ENCODE assay signal across 1 cellular context in the genomic region with DNA sequence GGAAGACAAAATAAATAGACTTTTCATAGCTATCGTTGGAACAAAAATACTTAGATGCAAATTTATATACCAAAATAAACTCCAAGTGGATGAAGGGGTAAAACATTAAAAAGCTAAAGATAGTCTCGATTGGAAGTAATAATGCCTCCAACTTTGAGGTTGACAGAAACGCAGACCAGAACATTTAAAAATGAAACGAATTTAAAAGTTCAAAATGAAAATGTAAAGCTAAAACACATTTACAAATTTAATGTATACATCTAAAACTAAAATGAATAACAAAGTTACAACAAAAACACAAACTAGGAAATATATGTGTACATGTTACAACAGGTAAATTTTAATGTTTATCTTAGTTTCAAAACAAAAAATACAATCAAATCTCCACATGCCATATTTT.
TF ChIP-seq lines count a peak whose summit lies in the region.

No MANE protein-coding gene starts in this region.

TF ChIP-seq in GM23338, 12 proteins besides CTCF, POLR2A, EP300 and RAD21 (continued from another document):
- TF ChIP-seq, protein P1, sequence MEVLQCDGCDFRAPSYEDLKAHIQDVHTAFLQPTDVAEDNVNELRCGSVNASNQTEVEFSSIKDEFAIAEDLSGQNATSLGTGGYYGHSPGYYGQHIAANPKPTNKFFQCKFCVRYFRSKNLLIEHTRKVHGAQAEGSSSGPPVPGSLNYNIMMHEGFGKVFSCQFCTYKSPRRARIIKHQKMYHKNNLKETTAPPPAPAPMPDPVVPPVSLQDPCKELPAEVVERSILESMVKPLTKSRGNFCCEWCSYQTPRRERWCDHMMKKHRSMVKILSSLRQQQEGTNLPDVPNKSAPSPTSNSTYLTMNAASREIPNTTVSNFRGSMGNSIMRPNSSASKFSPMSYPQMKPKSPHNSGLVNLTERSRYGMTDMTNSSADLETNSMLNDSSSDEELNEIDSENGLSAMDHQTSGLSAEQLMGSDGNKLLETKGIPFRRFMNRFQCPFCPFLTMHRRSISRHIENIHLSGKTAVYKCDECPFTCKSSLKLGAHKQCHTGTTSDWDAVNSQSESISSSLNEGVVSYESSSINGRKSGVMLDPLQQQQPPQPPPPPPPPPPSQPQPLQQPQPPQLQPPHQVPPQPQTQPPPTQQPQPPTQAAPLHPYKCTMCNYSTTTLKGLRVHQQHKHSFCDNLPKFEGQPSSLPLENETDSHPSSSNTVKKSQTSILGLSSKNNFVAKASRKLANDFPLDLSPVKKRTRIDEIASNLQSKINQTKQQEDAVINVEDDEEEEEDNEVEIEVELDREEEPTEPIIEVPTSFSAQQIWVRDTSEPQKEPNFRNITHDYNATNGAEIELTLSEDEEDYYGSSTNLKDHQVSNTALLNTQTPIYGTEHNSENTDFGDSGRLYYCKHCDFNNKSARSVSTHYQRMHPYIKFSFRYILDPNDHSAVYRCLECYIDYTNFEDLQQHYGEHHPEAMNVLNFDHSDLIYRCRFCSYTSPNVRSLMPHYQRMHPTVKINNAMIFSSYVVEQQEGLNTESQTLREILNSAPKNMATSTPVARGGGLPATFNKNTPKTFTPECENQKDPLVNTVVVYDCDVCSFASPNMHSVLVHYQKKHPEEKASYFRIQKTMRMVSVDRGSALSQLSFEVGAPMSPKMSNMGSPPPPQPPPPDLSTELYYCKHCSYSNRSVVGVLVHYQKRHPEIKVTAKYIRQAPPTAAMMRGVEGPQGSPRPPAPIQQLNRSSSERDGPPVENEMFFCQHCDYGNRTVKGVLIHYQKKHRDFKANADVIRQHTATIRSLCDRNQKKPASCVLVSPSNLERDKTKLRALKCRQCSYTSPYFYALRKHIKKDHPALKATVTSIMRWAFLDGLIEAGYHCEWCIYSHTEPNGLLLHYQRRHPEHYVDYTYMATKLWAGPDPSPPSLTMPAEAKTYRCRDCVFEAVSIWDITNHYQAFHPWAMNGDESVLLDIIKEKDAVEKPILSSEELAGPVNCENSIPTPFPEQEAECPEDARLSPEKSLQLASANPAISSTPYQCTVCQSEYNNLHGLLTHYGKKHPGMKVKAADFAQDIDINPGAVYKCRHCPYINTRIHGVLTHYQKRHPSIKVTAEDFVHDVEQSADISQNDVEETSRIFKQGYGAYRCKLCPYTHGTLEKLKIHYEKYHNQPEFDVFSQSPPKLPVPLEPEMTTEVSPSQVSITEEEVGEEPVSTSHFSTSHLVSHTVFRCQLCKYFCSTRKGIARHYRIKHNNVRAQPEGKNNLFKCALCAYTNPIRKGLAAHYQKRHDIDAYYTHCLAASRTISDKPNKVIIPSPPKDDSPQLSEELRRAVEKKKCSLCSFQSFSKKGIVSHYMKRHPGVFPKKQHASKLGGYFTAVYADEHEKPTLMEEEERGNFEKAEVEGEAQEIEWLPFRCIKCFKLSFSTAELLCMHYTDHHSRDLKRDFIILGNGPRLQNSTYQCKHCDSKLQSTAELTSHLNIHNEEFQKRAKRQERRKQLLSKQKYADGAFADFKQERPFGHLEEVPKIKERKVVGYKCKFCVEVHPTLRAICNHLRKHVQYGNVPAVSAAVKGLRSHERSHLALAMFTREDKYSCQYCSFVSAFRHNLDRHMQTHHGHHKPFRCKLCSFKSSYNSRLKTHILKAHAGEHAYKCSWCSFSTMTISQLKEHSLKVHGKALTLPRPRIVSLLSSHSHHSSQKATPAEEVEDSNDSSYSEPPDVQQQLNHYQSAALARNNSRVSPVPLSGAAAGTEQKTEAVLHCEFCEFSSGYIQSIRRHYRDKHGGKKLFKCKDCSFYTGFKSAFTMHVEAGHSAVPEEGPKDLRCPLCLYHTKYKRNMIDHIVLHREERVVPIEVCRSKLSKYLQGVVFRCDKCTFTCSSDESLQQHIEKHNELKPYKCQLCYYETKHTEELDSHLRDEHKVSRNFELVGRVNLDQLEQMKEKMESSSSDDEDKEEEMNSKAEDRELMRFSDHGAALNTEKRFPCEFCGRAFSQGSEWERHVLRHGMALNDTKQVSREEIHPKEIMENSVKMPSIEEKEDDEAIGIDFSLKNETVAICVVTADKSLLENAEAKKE (CRISPR knock-in tag; IDR thresholded peaks at IDR 0.05), result no peak
- TF ChIP-seq EZH2 (IDR thresholded peaks at IDR 0.05; ENCODE audit: low read depth, unreplicated experiment) (no peak), STAT1 (IDR thresholded peaks at IDR 0.05; ENCODE audit: unreplicated experiment) (no peak), ZNF331 (CRISPR knock-in tag; IDR thresholded peaks at IDR 0.05; ENCODE audit: low read depth) (no peak), POLR2AphosphoS5 (IDR thresholded peaks at IDR 0.05; ENCODE audit: low read depth) (no peak)
